Comparison of ENCODE assay signal across 25 cellular contexts in the genomic region with DNA sequence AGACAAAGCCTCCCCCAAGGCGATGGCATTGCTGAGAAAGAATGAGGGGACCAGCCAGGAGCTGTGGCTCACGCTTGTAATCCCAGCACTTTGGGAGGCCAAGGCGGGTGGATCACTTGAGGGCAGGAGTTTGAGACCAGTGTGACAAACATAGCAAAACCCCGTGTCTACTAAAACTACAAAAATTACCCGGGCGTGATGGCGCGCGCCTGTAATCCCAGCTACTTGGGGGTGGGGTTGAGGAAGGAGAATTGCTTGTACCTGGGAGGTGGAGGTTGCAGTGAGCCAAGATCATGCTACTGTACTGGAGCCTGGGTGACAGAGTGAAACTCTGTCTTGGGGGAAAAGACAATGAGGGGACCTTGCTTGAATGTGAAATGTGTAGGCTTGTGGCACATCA.
DNase-seq lines count a peak whose midpoint lies in the region; TF ChIP-seq lines count a peak whose summit lies in the region.
"Had no signal": no experiment of that assay in that cellular context is flagged by ENCODE, and none has a peak within 500 bp of the region (broad histone marks: within the 10 kb centered on the region; RNA-seq: fewer than 3 reads in every experiment).

No MANE protein-coding gene starts in this region.

- peak overlapping the region; percentile 49 to 80 (median 69) for H3K27ac Mint-ChIP-seq in nephron
- H3K27ac Mint-ChIP-seq in neural progenitor cell, result peak overlapping the region; percentile 43
- H3K27ac Mint-ChIP-seq: CD14-positive monocyte; CD4-positive, alpha-beta memory T cell; CD4-positive, CD25-positive, alpha-beta regulatory T cell; CD8-positive, alpha-beta memory T cell had no signal

- no peak for DNase-seq in neural progenitor cell (ENCODE audit: low spot score)
- peak; percentile 75 to 83 for DNase-seq in thyroid gland
- DNase-seq in GOT3 (lab: John Stamatoyannopoulos, UW), result no peak
- DNase-seq in HPDE6-E6E7 (ENCODE audit: extremely low spot score), result no peak
- no peak for DNase-seq in lower leg skin (ENCODE audit: low spot score in 2 of 2)
- DNase-seq in caudate nucleus (lab: John Stamatoyannopoulos, UW), result no peak
- DNase-seq: 8988T; ACHN; BE2C; C1 segment of cervical spinal cord; CD4-positive, alpha-beta memory T cell; CD4-positive, CD25-positive, alpha-beta regulatory T cell; CD8-positive, alpha-beta memory T cell; COR-L47; DMS 273 treated with DMSO at 0.1 percent for 48 hours; DMS153; DMS53; DMS79; DND-41; EL; GDM1 had no signal

- H3K27me3 ChIP-seq in neural progenitor cell (no peaks in the 10 kb centered on the region), thyroid gland (no peaks in the 10 kb centered on the region)
- H3K27me3 ChIP-seq: BE2C, BLaER1 had no signal

- H3K4me1 Mint-ChIP-seq in nephron, result peaks cover 64% of the 10 kb centered on the region
- peaks cover 11% of the 10 kb centered on the region for H3K4me1 Mint-ChIP-seq in neural progenitor cell
- H3K4me1 Mint-ChIP-seq: CD4-positive, alpha-beta memory T cell; CD4-positive, CD25-positive, alpha-beta regulatory T cell; CD8-positive, alpha-beta memory T cell had no signal

- WGBS in thyroid gland, 2 donors, result 43 to 49% methylated on average over 9 of the region's 9 CpGs
- WGBS in lower leg skin, 2 donors, result 85 to 91% methylated on average over 9 of the region's 9 CpGs

- no peak overlapping the region for H2AFZ ChIP-seq in neural progenitor cell (replicated peaks)

- no peaks in the 10 kb centered on the region for H4K20me1 ChIP-seq in neural progenitor cell (ENCODE audit: low read depth)
- H4K20me1 ChIP-seq: BLaER1 had no signal

- no peak for TF ChIP-seq CTCF in nephron (IDR thresholded peaks at IDR 0.05; ENCODE audit: unreplicated experiment in 3 of 3)
- no peak for TF ChIP-seq CTCF in neural progenitor cell (IDR thresholded peaks at IDR 0.05)
- no peak for TF ChIP-seq CTCF in thyroid gland (IDR thresholded peaks at IDR 0.05)
- no peak for TF ChIP-seq CTCF in lower leg skin (IDR thresholded peaks at IDR 0.05)

- no peaks in the 10 kb centered on the region for H3K9me3 Mint-ChIP-seq in nephron
- H3K9me3 Mint-ChIP-seq in neural progenitor cell, result no peaks in the 10 kb centered on the region
- H3K9me3 Mint-ChIP-seq: CD4-positive, alpha-beta memory T cell had no signal

- H3K4me1 ChIP-seq in neural progenitor cell (peaks cover 2% of the 10 kb centered on the region), thyroid gland (peaks cover 17 to 26% of the 10 kb centered on the region in 2 donors)
- H3K4me1 ChIP-seq: BE2C, BLaER1 had no signal

- H3K4me3 Mint-ChIP-seq in nephron, result no peak overlapping the region
- no peak overlapping the region for H3K4me3 Mint-ChIP-seq in neural progenitor cell
- H3K4me3 Mint-ChIP-seq: CD14-positive monocyte; CD4-positive, alpha-beta memory T cell; CD4-positive, CD25-positive, alpha-beta regulatory T cell; CD8-positive, alpha-beta memory T cell had no signal

- H3K4me3 ChIP-seq in neural progenitor cell, result no peak overlapping the region
- no peak overlapping the region for H3K4me3 ChIP-seq in thyroid gland (replicated peaks in 1 of 3)
- no peak overlapping the region for H3K4me3 ChIP-seq in lower leg skin (ENCODE audit: low read depth, poor library complexity, severe bottlenecking)
- H3K4me3 ChIP-seq: BLaER1, GM12878 had no signal

- H3K36me3 ChIP-seq in neural progenitor cell (no peaks in the 10 kb centered on the region), thyroid gland (no peaks in the 10 kb centered on the region)
- H3K36me3 ChIP-seq: BE2C, BLaER1 had no signal

- intact Hi-C loops in thyroid gland (cut with DNase I), result loop anchor here (5.0 kb wide), 1 partner anchor 175 kb away; the partner anchor contains the start of gene TLN2
- intact Hi-C loops in lower leg skin (cut with DNase I; ENCODE audit: low total_unique reads), result no loop called here

- H3K27ac ChIP-seq in neural progenitor cell (no peak overlapping the region), thyroid gland (no peak overlapping the region), caudate nucleus (ENCODE audit: low read depth, low read length) (no peak overlapping the region)
- H3K27ac ChIP-seq: BLaER1 had no signal

- H3K36me3 Mint-ChIP-seq in nephron (ENCODE audit: low read depth), result no peaks in the 10 kb centered on the region
- peaks cover 3% of the 10 kb centered on the region for H3K36me3 Mint-ChIP-seq in neural progenitor cell
- H3K36me3 Mint-ChIP-seq: CD14-positive monocyte; CD4-positive, alpha-beta memory T cell; CD4-positive, CD25-positive, alpha-beta regulatory T cell; CD8-positive, alpha-beta memory T cell had no signal

- H3K9me3 ChIP-seq in neural progenitor cell (ENCODE audit: low read depth) (no peaks in the 10 kb centered on the region), thyroid gland (no peaks in the 10 kb centered on the region)
- H3K9me3 ChIP-seq: BE2C, BLaER1 had no signal

- peaks cover 4% of the 10 kb centered on the region for H3K27me3 Mint-ChIP-seq in nephron (ENCODE audit: low read depth)
- H3K27me3 Mint-ChIP-seq in neural progenitor cell (ENCODE audit: insufficient read depth, low read depth), result no peaks in the 10 kb centered on the region

- no peaks in the 10 kb centered on the region for H3K79me2 ChIP-seq in neural progenitor cell (ENCODE audit: low read depth)

- H3K9ac ChIP-seq in neural progenitor cell, result no peak overlapping the region
- H3K9ac ChIP-seq: BLaER1 had no signal

- H3K4me2 ChIP-seq in neural progenitor cell, result no peak overlapping the region
- H3K4me2 ChIP-seq: BLaER1 had no signal

- TF ChIP-seq POLR2A in thyroid gland (IDR thresholded peaks at IDR 0.05) (no peak), lower leg skin (IDR thresholded peaks at IDR 0.05) (no peak)

- no peaks in the 10 kb centered on the region for H3F3A ChIP-seq in neural progenitor cell (ENCODE audit: low read depth)

Comparison
In these comparisons a context has a peak if more than half of its experiments do, and no peak if none do; other contexts are left out.
1. DNase-seq: peak in thyroid gland (2 of 2); none in neural progenitor cell (single experiment), GOT3 (single experiment), HPDE6-E6E7 (single experiment), lower leg skin (0 of 2) and caudate nucleus (0 of 61).